ENCODE assay signal across 1 cellular context in genomic region chr12:48286665-48287064, GRCh38.
TF ChIP-seq lines count a peak whose summit lies in the region.

No MANE protein-coding gene starts in this region.

TF ChIP-seq in Ishikawa, 13 proteins besides CTCF, POLR2A, EP300 and RAD21 (continued from another document):
- TF ChIP-seq REST (IDR thresholded peaks at IDR 0.05; ENCODE audit: low read depth), result no peak
